In genomic region chr10:97427571-97428179, GRCh38 we compare ENCODE assay signal across 9 cellular contexts. TPM values are rescaled to one million over a fixed set of nuclear protein-coding genes. Genes with fewer than 3 reads are reported as not detected.
DNase-seq lines count a peak whose midpoint lies in the region; ATAC-seq, FAIRE-seq and TF ChIP-seq lines count a peak whose summit lies in the region.
"Had no signal": no experiment of that assay in that cellular context is flagged by ENCODE, and none has a peak within 500 bp of the region (broad histone marks: within the 10 kb centered on the region; RNA-seq: fewer than 3 reads in every experiment).

No MANE protein-coding gene starts in this region.

- FAIRE-seq in RCC 7860 (lab: Jason Lieb, UNC): peak; percentile 32
- FAIRE-seq: G401.6 had no signal

- peaks cover 23% of the 10 kb centered on the region for H3K4me1 Mint-ChIP-seq in mesothelial cell of epicardium

- H3K4me3 Mint-ChIP-seq in mesothelial cell of epicardium: peak overlapping the region; percentile 90

- H3K36me3 Mint-ChIP-seq in mesothelial cell of epicardium: peaks cover 20% of the 10 kb centered on the region

- ATAC-seq in GM19035 (IDR thresholded peaks at IDR 0.05; ENCODE audit: unreplicated experiment): no peak

- DNase-seq in NOMO-1 treated with DMSO at 0.1 percent for 48 hours (lab: John Stamatoyannopoulos, UW; ENCODE audit: unreplicated experiment) (peak; percentile 24), NOMO-1 treated with dmso at 0.1 percent for 144 hours (lab: John Stamatoyannopoulos, UW; ENCODE audit: unreplicated experiment) (no peak), RCC 7860 (ENCODE audit: low spot score) (peak; percentile 71), dermis blood vessel endothelial cell (peak; percentile 65), mesothelial cell of epicardium (ENCODE audit: low spot score in 2 of 2, unreplicated experiment in 2 of 2) (no peak), GM13976 (ENCODE audit: low spot score) (no peak), 8988T (no peak)

- H3K27ac Mint-ChIP-seq in mesothelial cell of epicardium: peak overlapping the region; percentile 93

- in situ Hi-C loops in GM13976 (cut with MboI; ENCODE audit: low sequenced_read_pairs, unreplicated experiment): no loop called here

- no peaks in the 10 kb centered on the region for H3K9me3 Mint-ChIP-seq in mesothelial cell of epicardium

- H3K27me3 Mint-ChIP-seq in mesothelial cell of epicardium (ENCODE audit: low read depth): no peaks in the 10 kb centered on the region

- TF ChIP-seq CTCF in mesothelial cell of epicardium (IDR thresholded peaks at IDR 0.05; ENCODE audit: unreplicated experiment): no peak
- no peak for TF ChIP-seq CTCF in GM13976 (IDR thresholded peaks at IDR 0.05; ENCODE audit: borderline replicate concordance, control extremely low read depth, extremely low read depth, insufficient read depth, missing control alignments)

RNA-seq across cellular contexts. Expression of gene PGAM1, which starts 1.7 kb away (rescaled TPM):
- 218 and 349 TPM in 2 replicates for total RNA-seq in dermis blood vessel endothelial cell
- total RNA-seq in mesothelial cell of epicardium: 188 to 197 TPM (median 188 TPM) in 3 replicates

RNA-seq across cellular contexts. Expression of gene EXOSC1, which starts 18.1 kb away (rescaled TPM):
- total RNA-seq in dermis blood vessel endothelial cell (29.4 and 35.7 TPM in 2 replicates), mesothelial cell of epicardium (28.2 to 31.2 TPM (median 30.6 TPM) in 3 replicates)

RNA-seq across cellular contexts. Expression of gene ZDHHC16, which starts 18.3 kb away (rescaled TPM):
- total RNA-seq in dermis blood vessel endothelial cell (38.7 and 39.8 TPM in 2 replicates), mesothelial cell of epicardium (36.9 to 41.4 TPM (median 39.7 TPM) in 3 replicates)

RNA-seq across cellular contexts. Expression of gene RRP12, which starts 26.5 kb away (rescaled TPM):
- 10.4 and 20.3 TPM in 2 replicates for total RNA-seq in dermis blood vessel endothelial cell
- total RNA-seq in mesothelial cell of epicardium: 35.7 to 42.4 TPM (median 41.9 TPM) in 3 replicates

Comparison
In these comparisons a context has a peak if more than half of its experiments do, and no peak if none do; other contexts are left out.
1. DNase-seq: peak in NOMO-1 treated with DMSO at 0.1 percent for 48 hours (single experiment), RCC 7860 (single experiment) and dermis blood vessel endothelial cell (single experiment); none in NOMO-1 treated with dmso at 0.1 percent for 144 hours (single experiment), mesothelial cell of epicardium (0 of 2), GM13976 (single experiment) and 8988T (single experiment).